In genomic region chr14:54652188-54652889, GRCh38 we compare ENCODE assay signal across 8 cellular contexts.
DNase-seq lines count a peak whose midpoint lies in the region; ATAC-seq and TF ChIP-seq lines count a peak whose summit lies in the region.

No MANE protein-coding gene starts in this region.

- POLR2A ChIA-PET in BJ (lab: Charles Lee) = interaction anchor here (0.7 to 1.0 kb wide), 3 partner anchors 8 to 1182 kb away, joined by 3 to 5 read pairs (median 3); no protein-coding TSS in a partner anchor

- DNase-seq in BJ (ENCODE audit: low read depth) (peak; percentile 99), SJCRH30 (peak; percentile 91 to 92), fibroblast of the aortic adventitia (ENCODE audit: low read depth) (peak; percentile 99), neural progenitor cell (ENCODE audit: low spot score) (peak; percentile 65), NOMO-1 treated with DMSO at 0.1 percent for 48 hours (lab: John Stamatoyannopoulos, UW; ENCODE audit: unreplicated experiment) (no peak), NCI-H524 treated with DMSO at 0.1 percent for 48 hours (lab: John Stamatoyannopoulos, UW) (no peak)
- DNase-seq in stimulated activated CD4-positive, alpha-beta T cell treated with anti-CD3 and anti-CD28 coated beads, Interleukin-15, amount 100 ng/mL, for 24 hours = no peak

- peak overlapping the region; percentile 98 for H3K27ac ChIP-seq in SJCRH30
- H3K27ac ChIP-seq in neural progenitor cell = no peak overlapping the region

- CTCF ChIA-PET in BJ (lab: Yijun Ruan, JAX) = interaction anchor here (0.6 to 2.1 kb wide), 4 partner anchors 17 to 131 kb away, joined by 3 to 7 read pairs (median 4); partner anchors contain the start of gene SAMD4A

- H3K4me2 ChIP-seq in neural progenitor cell = no peak overlapping the region

- H3K27ac Mint-ChIP-seq in neural progenitor cell = peak overlapping the region; percentile 2

- H3K36me3 ChIP-seq in BJ (ENCODE audit: control insufficient read depth, insufficient read depth, low read length) (no peaks in the 10 kb centered on the region), SJCRH30 (no peaks in the 10 kb centered on the region), neural progenitor cell (no peaks in the 10 kb centered on the region)

- peaks cover 42% of the 10 kb centered on the region for H3K4me1 Mint-ChIP-seq in neural progenitor cell

- H3K4me3 Mint-ChIP-seq in neural progenitor cell = no peak overlapping the region

- H3K4me3 ChIP-seq in BJ (ENCODE audit: low read depth, low read length) (peak overlapping the region; percentile 31), SJCRH30 (peak overlapping the region; percentile 57), fibroblast of the aortic adventitia (ENCODE audit: low read depth, low read length) (peak overlapping the region; percentile 63), neural progenitor cell (no peak overlapping the region)

- H3K9me3 Mint-ChIP-seq in neural progenitor cell = peaks cover 3% of the 10 kb centered on the region

- TF ChIP-seq CTCF in BJ (IDR thresholded peaks at IDR 0.05; ENCODE audit: insufficient read depth, low read depth, low read length) (no peak), fibroblast of the aortic adventitia (IDR thresholded peaks at IDR 0.05; ENCODE audit: insufficient read depth, low read length) (no peak), neural progenitor cell (IDR thresholded peaks at IDR 0.05) (no peak)

- no peaks in the 10 kb centered on the region for H3K79me2 ChIP-seq in neural progenitor cell (ENCODE audit: low read depth)

- no peaks in the 10 kb centered on the region for H3K27me3 Mint-ChIP-seq in neural progenitor cell (ENCODE audit: insufficient read depth, low read depth)

- H2AFZ ChIP-seq in neural progenitor cell (replicated peaks) = no peak overlapping the region

- H3F3A ChIP-seq in neural progenitor cell (ENCODE audit: low read depth) = peaks cover 6% of the 10 kb centered on the region

- no peak overlapping the region for H3K9ac ChIP-seq in neural progenitor cell

- no peaks in the 10 kb centered on the region for H4K20me1 ChIP-seq in neural progenitor cell (ENCODE audit: low read depth)

- H3K36me3 Mint-ChIP-seq in neural progenitor cell = no peaks in the 10 kb centered on the region

- H3K27me3 ChIP-seq in BJ (ENCODE audit: control insufficient read depth, insufficient read depth, low read length) = no peaks in the 10 kb centered on the region
- no peaks in the 10 kb centered on the region for H3K27me3 ChIP-seq in SJCRH30
- no peaks in the 10 kb centered on the region for H3K27me3 ChIP-seq in neural progenitor cell

- no peak for ATAC-seq in GM21737 (IDR thresholded peaks at IDR 0.05; ENCODE audit: unreplicated experiment)

- H3K4me1 ChIP-seq in SJCRH30 (peaks cover 43% of the 10 kb centered on the region), neural progenitor cell (peaks cover 54% of the 10 kb centered on the region)

- H3K9me3 ChIP-seq in SJCRH30 (replicated peaks) = no peaks in the 10 kb centered on the region
- H3K9me3 ChIP-seq in neural progenitor cell (ENCODE audit: low read depth) = no peaks in the 10 kb centered on the region

Comparison
In these comparisons a context has a peak if more than half of its experiments do, and no peak if none do; other contexts are left out.
1. DNase-seq: peak in BJ (single experiment), SJCRH30 (2 of 2), fibroblast of the aortic adventitia (single experiment) and neural progenitor cell (single experiment); none in NOMO-1 treated with DMSO at 0.1 percent for 48 hours (single experiment), stimulated activated CD4-positive, alpha-beta T cell treated with anti-CD3 and anti-CD28 coated beads, Interleukin-15, amount 100 ng/mL, for 24 hours (single experiment) and NCI-H524 treated with DMSO at 0.1 percent for 48 hours (single experiment).